In genomic region chr1:12202190-12202497, GRCh38 we compare ENCODE assay signal across 24 cellular contexts. TPM values are rescaled to one million over a fixed set of nuclear protein-coding genes. Genes with fewer than 3 reads are reported as not detected.
DNase-seq lines count a peak whose midpoint lies in the region; FAIRE-seq and TF ChIP-seq lines count a peak whose summit lies in the region.
"Had no signal": no experiment of that assay in that cellular context is flagged by ENCODE, and none has a peak within 500 bp of the region (broad histone marks: within the 10 kb centered on the region; RNA-seq: fewer than 3 reads in every experiment).

No MANE protein-coding gene starts in this region.

- no peak for DNase-seq in activated CD4-positive, alpha-beta T cell treated with anti-CD3 and anti-CD28 coated beads, Interleukin-2, amount 10 ng/mL, durations not matched to agents 7 days and 5 days
- no peak for DNase-seq in activated CD4-positive, alpha-beta T cell treated with anti-CD3 and anti-CD28 coated beads for 48 hours
- DNase-seq in GM19239 (ENCODE audit: insufficient read length, low spot score) (no peak), nephron progenitor cell (no peak), AG20443 (ENCODE audit: low spot score) (no peak), RCC 7860 (ENCODE audit: low spot score) (no peak), nucleus accumbens (lab: John Stamatoyannopoulos, UW) (no peak)
- DNase-seq: activated gamma-delta T cell treated with Interleukin-2 at 50 U/mL for 16 hours; body of pancreas; H9; hippocampal formation; mesendoderm; MG63; NCI-H1694; NCI-H226; stimulated activated CD4-positive, alpha-beta T cell treated with anti-CD3 and anti-CD28 coated beads, Interleukin-12 subunit alpha, Interleukin-12 subunit beta, amount 100 ng/mL, for 4 hours; stimulated activated naive CD4-positive, alpha-beta T cell; trophoblast cell had no signal

- H3K36me3 Mint-ChIP-seq in activated CD4-positive, alpha-beta T cell treated with anti-CD3 and anti-CD28 coated beads, Interleukin-2, amount 10 ng/mL, durations not matched to agents 7 days and 5 days (ENCODE audit: low read depth) = peaks cover 36% of the 10 kb centered on the region
- peaks cover 8% of the 10 kb centered on the region for H3K36me3 Mint-ChIP-seq in activated naive CD8-positive, alpha-beta T cell
- H3K36me3 Mint-ChIP-seq in nephron progenitor cell (ENCODE audit: low read depth) = no peaks in the 10 kb centered on the region

- CTCF ChIA-PET in activated CD4-positive, alpha-beta T cell treated with anti-CD3 and anti-CD28 coated beads, Interleukin-2, amount 10 ng/mL, durations not matched to agents 7 days and 5 days (lab: Charles Lee) = interaction anchor here (0.6 to 3.9 kb wide), 5 partner anchors 17 to 77 kb away, joined by 3 to 24 read pairs (median 4); no protein-coding TSS in a partner anchor

- POLR2A ChIA-PET in activated CD4-positive, alpha-beta T cell treated with anti-CD3 and anti-CD28 coated beads, Interleukin-2, amount 10 ng/mL, durations not matched to agents 7 days and 5 days (lab: Charles Lee) = no interaction called here

- H3K27me3 Mint-ChIP-seq in activated CD4-positive, alpha-beta T cell treated with anti-CD3 and anti-CD28 coated beads, Interleukin-2, amount 10 ng/mL, durations not matched to agents 7 days and 5 days = no peaks in the 10 kb centered on the region
- no peaks in the 10 kb centered on the region for H3K27me3 Mint-ChIP-seq in activated naive CD8-positive, alpha-beta T cell
- peaks cover 14% of the 10 kb centered on the region for H3K27me3 Mint-ChIP-seq in nephron progenitor cell (ENCODE audit: low read depth, poor library complexity)

- peak overlapping the region; percentile 48 for H3K27ac Mint-ChIP-seq in activated CD4-positive, alpha-beta T cell treated with anti-CD3 and anti-CD28 coated beads, Interleukin-2, amount 10 ng/mL, durations not matched to agents 7 days and 5 days
- H3K27ac Mint-ChIP-seq in activated naive CD8-positive, alpha-beta T cell = peak overlapping the region; percentile 85
- peak overlapping the region; percentile 55 for H3K27ac Mint-ChIP-seq in nephron progenitor cell

- peak; percentile 49 for FAIRE-seq in GM19239 (lab: Jason Lieb, UNC)
- no peak for FAIRE-seq in RCC 7860 (lab: Jason Lieb, UNC)
- FAIRE-seq: colon, endometrium, keratinocyte, TTC549 had no signal

- peaks cover 38% of the 10 kb centered on the region for H3K4me1 Mint-ChIP-seq in activated CD4-positive, alpha-beta T cell treated with anti-CD3 and anti-CD28 coated beads, Interleukin-2, amount 10 ng/mL, durations not matched to agents 7 days and 5 days
- peaks cover 47% of the 10 kb centered on the region for H3K4me1 Mint-ChIP-seq in activated naive CD8-positive, alpha-beta T cell (ENCODE audit: low read depth)
- peaks cover 42% of the 10 kb centered on the region for H3K4me1 Mint-ChIP-seq in nephron progenitor cell

- no peaks in the 10 kb centered on the region for H3K9me3 Mint-ChIP-seq in activated CD4-positive, alpha-beta T cell treated with anti-CD3 and anti-CD28 coated beads, Interleukin-2, amount 10 ng/mL, durations not matched to agents 7 days and 5 days
- no peaks in the 10 kb centered on the region for H3K9me3 Mint-ChIP-seq in activated naive CD8-positive, alpha-beta T cell (ENCODE audit: low read depth)
- H3K9me3 Mint-ChIP-seq in nephron progenitor cell = no peaks in the 10 kb centered on the region
- H3K9me3 Mint-ChIP-seq: H9, neural crest cell had no signal

- no peak overlapping the region for H3K4me3 Mint-ChIP-seq in activated CD4-positive, alpha-beta T cell treated with anti-CD3 and anti-CD28 coated beads, Interleukin-2, amount 10 ng/mL, durations not matched to agents 7 days and 5 days
- no peak overlapping the region for H3K4me3 Mint-ChIP-seq in activated naive CD8-positive, alpha-beta T cell
- no peak overlapping the region for H3K4me3 Mint-ChIP-seq in nephron progenitor cell
- H3K4me3 Mint-ChIP-seq: H9, neural crest cell had no signal

- TF ChIP-seq CTCF in nephron progenitor cell (IDR thresholded peaks at IDR 0.05) = no peak

RNA-seq across cellular contexts. Expression of gene VPS13D, which starts 27.7 kb away (rescaled TPM):
- total RNA-seq in activated CD4-positive, alpha-beta T cell treated with anti-CD3 and anti-CD28 coated beads, Interleukin-2, amount 10 ng/mL, durations not matched to agents 7 days and 5 days = 10 to 100 TPM; 34.0 to 41.9 TPM

RNA-seq across cellular contexts. Expression of gene TNFRSF1B, which starts 35.4 kb away (rescaled TPM):
- 100 to 1,000 TPM; 167 to 190 TPM for total RNA-seq in activated CD4-positive, alpha-beta T cell treated with anti-CD3 and anti-CD28 coated beads, Interleukin-2, amount 10 ng/mL, durations not matched to agents 7 days and 5 days
